ENCODE assay signal across 1 cellular context in the genomic region with DNA sequence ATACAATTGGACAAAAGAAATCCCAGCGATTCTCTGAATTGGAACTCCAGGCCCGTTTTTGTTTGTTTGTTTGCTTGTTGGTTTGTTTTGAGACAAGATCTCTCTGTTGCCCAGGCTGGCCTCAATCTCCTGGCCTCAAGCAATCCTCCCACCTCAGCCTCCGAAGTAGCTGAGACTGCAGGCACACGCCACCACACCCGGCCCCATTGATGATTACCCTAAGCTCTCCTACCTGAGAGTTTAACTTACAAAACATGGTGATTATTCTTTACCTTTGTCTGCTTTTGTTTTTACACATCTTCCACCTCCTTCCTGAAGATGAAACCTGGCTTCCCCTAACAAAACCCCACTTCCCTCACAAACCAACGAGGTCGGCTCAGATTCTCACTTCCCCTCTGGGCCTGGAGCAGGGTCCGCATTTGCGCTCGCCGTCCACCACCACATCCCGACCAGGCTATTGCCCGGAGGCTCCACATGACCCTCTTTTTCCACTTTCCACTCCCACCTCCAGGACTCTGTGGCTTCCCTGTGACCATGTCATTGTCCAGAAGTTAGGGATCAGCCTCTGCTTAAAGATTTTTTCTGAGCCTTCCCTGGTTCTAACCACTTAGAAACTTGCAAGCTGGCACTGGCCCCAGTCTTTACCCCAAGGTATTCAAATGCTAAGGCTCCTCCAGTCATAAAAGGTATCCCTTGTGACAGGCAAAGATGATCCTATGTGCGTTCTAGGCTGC.
TF ChIP-seq lines count a peak whose summit lies in the region.

No MANE protein-coding gene starts in this region.

TF ChIP-seq in GM23338, 12 proteins besides CTCF, POLR2A, EP300 and RAD21 (continued from another document):
- TF ChIP-seq, protein P1, sequence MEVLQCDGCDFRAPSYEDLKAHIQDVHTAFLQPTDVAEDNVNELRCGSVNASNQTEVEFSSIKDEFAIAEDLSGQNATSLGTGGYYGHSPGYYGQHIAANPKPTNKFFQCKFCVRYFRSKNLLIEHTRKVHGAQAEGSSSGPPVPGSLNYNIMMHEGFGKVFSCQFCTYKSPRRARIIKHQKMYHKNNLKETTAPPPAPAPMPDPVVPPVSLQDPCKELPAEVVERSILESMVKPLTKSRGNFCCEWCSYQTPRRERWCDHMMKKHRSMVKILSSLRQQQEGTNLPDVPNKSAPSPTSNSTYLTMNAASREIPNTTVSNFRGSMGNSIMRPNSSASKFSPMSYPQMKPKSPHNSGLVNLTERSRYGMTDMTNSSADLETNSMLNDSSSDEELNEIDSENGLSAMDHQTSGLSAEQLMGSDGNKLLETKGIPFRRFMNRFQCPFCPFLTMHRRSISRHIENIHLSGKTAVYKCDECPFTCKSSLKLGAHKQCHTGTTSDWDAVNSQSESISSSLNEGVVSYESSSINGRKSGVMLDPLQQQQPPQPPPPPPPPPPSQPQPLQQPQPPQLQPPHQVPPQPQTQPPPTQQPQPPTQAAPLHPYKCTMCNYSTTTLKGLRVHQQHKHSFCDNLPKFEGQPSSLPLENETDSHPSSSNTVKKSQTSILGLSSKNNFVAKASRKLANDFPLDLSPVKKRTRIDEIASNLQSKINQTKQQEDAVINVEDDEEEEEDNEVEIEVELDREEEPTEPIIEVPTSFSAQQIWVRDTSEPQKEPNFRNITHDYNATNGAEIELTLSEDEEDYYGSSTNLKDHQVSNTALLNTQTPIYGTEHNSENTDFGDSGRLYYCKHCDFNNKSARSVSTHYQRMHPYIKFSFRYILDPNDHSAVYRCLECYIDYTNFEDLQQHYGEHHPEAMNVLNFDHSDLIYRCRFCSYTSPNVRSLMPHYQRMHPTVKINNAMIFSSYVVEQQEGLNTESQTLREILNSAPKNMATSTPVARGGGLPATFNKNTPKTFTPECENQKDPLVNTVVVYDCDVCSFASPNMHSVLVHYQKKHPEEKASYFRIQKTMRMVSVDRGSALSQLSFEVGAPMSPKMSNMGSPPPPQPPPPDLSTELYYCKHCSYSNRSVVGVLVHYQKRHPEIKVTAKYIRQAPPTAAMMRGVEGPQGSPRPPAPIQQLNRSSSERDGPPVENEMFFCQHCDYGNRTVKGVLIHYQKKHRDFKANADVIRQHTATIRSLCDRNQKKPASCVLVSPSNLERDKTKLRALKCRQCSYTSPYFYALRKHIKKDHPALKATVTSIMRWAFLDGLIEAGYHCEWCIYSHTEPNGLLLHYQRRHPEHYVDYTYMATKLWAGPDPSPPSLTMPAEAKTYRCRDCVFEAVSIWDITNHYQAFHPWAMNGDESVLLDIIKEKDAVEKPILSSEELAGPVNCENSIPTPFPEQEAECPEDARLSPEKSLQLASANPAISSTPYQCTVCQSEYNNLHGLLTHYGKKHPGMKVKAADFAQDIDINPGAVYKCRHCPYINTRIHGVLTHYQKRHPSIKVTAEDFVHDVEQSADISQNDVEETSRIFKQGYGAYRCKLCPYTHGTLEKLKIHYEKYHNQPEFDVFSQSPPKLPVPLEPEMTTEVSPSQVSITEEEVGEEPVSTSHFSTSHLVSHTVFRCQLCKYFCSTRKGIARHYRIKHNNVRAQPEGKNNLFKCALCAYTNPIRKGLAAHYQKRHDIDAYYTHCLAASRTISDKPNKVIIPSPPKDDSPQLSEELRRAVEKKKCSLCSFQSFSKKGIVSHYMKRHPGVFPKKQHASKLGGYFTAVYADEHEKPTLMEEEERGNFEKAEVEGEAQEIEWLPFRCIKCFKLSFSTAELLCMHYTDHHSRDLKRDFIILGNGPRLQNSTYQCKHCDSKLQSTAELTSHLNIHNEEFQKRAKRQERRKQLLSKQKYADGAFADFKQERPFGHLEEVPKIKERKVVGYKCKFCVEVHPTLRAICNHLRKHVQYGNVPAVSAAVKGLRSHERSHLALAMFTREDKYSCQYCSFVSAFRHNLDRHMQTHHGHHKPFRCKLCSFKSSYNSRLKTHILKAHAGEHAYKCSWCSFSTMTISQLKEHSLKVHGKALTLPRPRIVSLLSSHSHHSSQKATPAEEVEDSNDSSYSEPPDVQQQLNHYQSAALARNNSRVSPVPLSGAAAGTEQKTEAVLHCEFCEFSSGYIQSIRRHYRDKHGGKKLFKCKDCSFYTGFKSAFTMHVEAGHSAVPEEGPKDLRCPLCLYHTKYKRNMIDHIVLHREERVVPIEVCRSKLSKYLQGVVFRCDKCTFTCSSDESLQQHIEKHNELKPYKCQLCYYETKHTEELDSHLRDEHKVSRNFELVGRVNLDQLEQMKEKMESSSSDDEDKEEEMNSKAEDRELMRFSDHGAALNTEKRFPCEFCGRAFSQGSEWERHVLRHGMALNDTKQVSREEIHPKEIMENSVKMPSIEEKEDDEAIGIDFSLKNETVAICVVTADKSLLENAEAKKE (CRISPR knock-in tag; IDR thresholded peaks at IDR 0.05) = no peak
- TF ChIP-seq, protein P2, sequence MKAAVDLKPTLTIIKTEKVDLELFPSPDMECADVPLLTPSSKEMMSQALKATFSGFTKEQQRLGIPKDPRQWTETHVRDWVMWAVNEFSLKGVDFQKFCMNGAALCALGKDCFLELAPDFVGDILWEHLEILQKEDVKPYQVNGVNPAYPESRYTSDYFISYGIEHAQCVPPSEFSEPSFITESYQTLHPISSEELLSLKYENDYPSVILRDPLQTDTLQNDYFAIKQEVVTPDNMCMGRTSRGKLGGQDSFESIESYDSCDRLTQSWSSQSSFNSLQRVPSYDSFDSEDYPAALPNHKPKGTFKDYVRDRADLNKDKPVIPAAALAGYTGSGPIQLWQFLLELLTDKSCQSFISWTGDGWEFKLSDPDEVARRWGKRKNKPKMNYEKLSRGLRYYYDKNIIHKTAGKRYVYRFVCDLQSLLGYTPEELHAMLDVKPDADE (IDR thresholded peaks at IDR 0.05) = no peak
- TF ChIP-seq ZNF331 (CRISPR knock-in tag; IDR thresholded peaks at IDR 0.05; ENCODE audit: low read depth) (no peak), CREB1 (CRISPR knock-in tag; IDR thresholded peaks at IDR 0.05; ENCODE audit: low read depth) (no peak), JUNB (IDR thresholded peaks at IDR 0.05; ENCODE audit: unreplicated experiment) (no peak), NANOG (IDR thresholded peaks at IDR 0.05; ENCODE audit: borderline replicate concordance) (no peak), EZH2 (IDR thresholded peaks at IDR 0.05; ENCODE audit: low read depth, unreplicated experiment) (no peak)
